11 cellular contexts compared by ENCODE assay signal in genomic region chrX:10109695-10110094, GRCh38. TPM values are rescaled to one million over a fixed set of nuclear protein-coding genes. Genes with fewer than 3 reads are reported as not detected.
A peak's percentile ranks its signal among the peaks of the same experiment; 100 is the strongest.
DNase-seq lines count a peak whose midpoint lies in the region; ATAC-seq and TF ChIP-seq lines count a peak whose summit lies in the region.
"Had no signal": no experiment of that assay in that cellular context is flagged by ENCODE, and none has a peak within 500 bp of the region (broad histone marks: within the 10 kb centered on the region; RNA-seq: fewer than 3 reads in every experiment).

No MANE protein-coding gene starts in this region.

- H3K27me3 Mint-ChIP-seq in activated naive CD4-positive, alpha-beta T cell treated with anti-CD3 and anti-CD28 coated beads, Interleukin-2, amount 10 ng/mL, durations not matched to agents 7 days and 5 days = no peaks in the 10 kb centered on the region

- no peak for DNase-seq in activated naive CD4-positive, alpha-beta T cell treated with anti-CD3 and anti-CD28 coated beads, Interleukin-2, amount 10 ng/mL, durations not matched to agents 7 days and 5 days
- DNase-seq in activated naive CD4-positive, alpha-beta T cell treated with anti-CD3 and anti-CD28 coated beads, Interleukin-2, amount 50 U/mL, for 16 hours = no peak
- DNase-seq in dorsolateral prefrontal cortex (peak; percentile 49 to 78 (median 62)), mucosa of gallbladder (ENCODE audit: low spot score) (peak; percentile 48), uterus (peak; percentile 53 to 76), NCI-H2227 (lab: John Stamatoyannopoulos, UW; ENCODE audit: unreplicated experiment) (no peak), activated gamma-delta T cell treated with Interleukin-2 at 50 U/mL for 16 hours (no peak)
- DNase-seq: activated CD4-positive, CD25-positive, alpha-beta regulatory T cell treated with anti-CD3 and anti-CD28 coated beads, Interleukin-2, amount 50 U/mL, for 72 hours; stimulated activated CD4-positive, alpha-beta T cell treated with anti-CD3 and anti-CD28 coated beads, Interleukin-4, amount 100 ng/mL, for 24 hours had no signal

- no peak for TF ChIP-seq POLR2A in uterus (IDR thresholded peaks at IDR 0.05)

- no peak for ATAC-seq in HG03442 (IDR thresholded peaks at IDR 0.05; ENCODE audit: unreplicated experiment)
- ATAC-seq: HCT116 had no signal

- peak overlapping the region; percentile 98 for H3K27ac Mint-ChIP-seq in activated naive CD4-positive, alpha-beta T cell treated with anti-CD3 and anti-CD28 coated beads, Interleukin-2, amount 10 ng/mL, durations not matched to agents 7 days and 5 days

- peaks cover 2% of the 10 kb centered on the region for H3K9me3 Mint-ChIP-seq in activated naive CD4-positive, alpha-beta T cell treated with anti-CD3 and anti-CD28 coated beads, Interleukin-2, amount 10 ng/mL, durations not matched to agents 7 days and 5 days

- H3K9me3 ChIP-seq in uterus = no peaks in the 10 kb centered on the region

- H3K4me3 Mint-ChIP-seq in activated naive CD4-positive, alpha-beta T cell treated with anti-CD3 and anti-CD28 coated beads, Interleukin-2, amount 10 ng/mL, durations not matched to agents 7 days and 5 days = no peak overlapping the region

- H3K4me1 Mint-ChIP-seq in activated naive CD4-positive, alpha-beta T cell treated with anti-CD3 and anti-CD28 coated beads, Interleukin-2, amount 10 ng/mL, durations not matched to agents 7 days and 5 days = peaks cover 75% of the 10 kb centered on the region

- H3K27me3 ChIP-seq in dorsolateral prefrontal cortex (peaks cover 0 to 38% (median 4%) of the 10 kb centered on the region in 45 donors), uterus (no peaks in the 10 kb centered on the region)

- no peaks in the 10 kb centered on the region for H3K4me1 ChIP-seq in uterus

- CTCF ChIA-PET in activated naive CD4-positive, alpha-beta T cell treated with anti-CD3 and anti-CD28 coated beads, Interleukin-2, amount 10 ng/mL, durations not matched to agents 7 days and 5 days (lab: Charles Lee) = no interaction called here

- peak in 46 of 56 donors; percentile 10 to 64 (median 42) for TF ChIP-seq CTCF in dorsolateral prefrontal cortex (IDR thresholded peaks at IDR 0.05 in 54 of 56, conservative IDR thresholded peaks at IDR 0.05 in 2 of 56; ENCODE audit: low read depth in 1 of 56, partially characterized antibody in 56 of 56)
- TF ChIP-seq CTCF in uterus (IDR thresholded peaks at IDR 0.05) = peak in 1 of 4 experiments; percentile 27

- intact Hi-C loops in dorsolateral prefrontal cortex (cut with DNase I) = loop anchor here (2.0 to 5.0 kb wide), 2 partner anchors 92 to 95 kb away; no protein-coding TSS in a partner anchor
- intact Hi-C loops in uterus (cut with DNase I; ENCODE audit: low total_unique reads) = loop anchor here (10.0 kb wide), 1 partner anchor 1375 kb away; the partner anchor contains the start of gene ANOS1

- H3K27ac ChIP-seq in dorsolateral prefrontal cortex = peak overlapping the region in 49 of 59 donors; percentile 3 to 79 (median 59)
- no peak overlapping the region for H3K27ac ChIP-seq in uterus

- peaks cover 42% of the 10 kb centered on the region for H3K36me3 Mint-ChIP-seq in activated naive CD4-positive, alpha-beta T cell treated with anti-CD3 and anti-CD28 coated beads, Interleukin-2, amount 10 ng/mL, durations not matched to agents 7 days and 5 days

- H3K36me3 ChIP-seq in uterus = no peaks in the 10 kb centered on the region

- H3K4me3 ChIP-seq in dorsolateral prefrontal cortex (peak overlapping the region in 7 of 59 donors; percentile 1 to 20 (median 16)), uterus (no peak overlapping the region)

RNA-seq across cellular contexts. Expression of gene CLCN4, which starts 47.1 kb away (rescaled TPM):
- total RNA-seq in dorsolateral prefrontal cortex (100 to 1,000 TPM in 11 of 120 experiments, 10 to 100 TPM in 109; 37.8 to 131 (median 77.3) TPM), mucosa of gallbladder (8.0 TPM), uterus (1 to 10 TPM in 3 of 4 donors, under 1 TPM in 1; 0.88 to 3.6 (median 1.5) TPM)

Comparison
In these comparisons a context has a peak if more than half of its experiments do, and no peak if none do; other contexts are left out.
1. DNase-seq: peak in dorsolateral prefrontal cortex (10 of 10), mucosa of gallbladder (single experiment) and uterus (2 of 2); none in activated naive CD4-positive, alpha-beta T cell treated with anti-CD3 and anti-CD28 coated beads, Interleukin-2, amount 10 ng/mL, durations not matched to agents 7 days and 5 days (single experiment), activated naive CD4-positive, alpha-beta T cell treated with anti-CD3 and anti-CD28 coated beads, Interleukin-2, amount 50 U/mL, for 16 hours (single experiment), NCI-H2227 (single experiment) and activated gamma-delta T cell treated with Interleukin-2 at 50 U/mL for 16 hours (single experiment).
2. H3K27ac ChIP-seq: peak in dorsolateral prefrontal cortex (49 of 59); none in uterus (0 of 2).